ENCODE assay signal across 8 cellular contexts in genomic region chr12:52171950-52172512, GRCh38. TPM values are rescaled to one million over a fixed set of nuclear protein-coding genes. Genes with fewer than 3 reads are reported as not detected.
DNase-seq lines count a peak whose midpoint lies in the region; ATAC-seq, FAIRE-seq and TF ChIP-seq lines count a peak whose summit lies in the region.

No MANE protein-coding gene starts in this region.

- no peak overlapping the region; the same call in 1 of the 2 replicates for H2BK15ac ChIP-seq in H1 (ENCODE audit: low read length)

- H3K4ac ChIP-seq in H1 (replicated peaks; ENCODE audit: insufficient read length, low read depth, low read length) = no peak overlapping the region

- ATAC-seq in stimulated activated naive CD8-positive, alpha-beta T cell treated with anti-CD3 and anti-CD28 coated beads, Interleukin-15, Interleukin-2, amounts not matched to agents 100 U/mL and 50 U/mL, for 24 hours = no peak
- ATAC-seq in HG02588 (IDR thresholded peaks at IDR 0.05; ENCODE audit: unreplicated experiment) = no peak
- ATAC-seq in effector memory CD8-positive, alpha-beta T cell (replicated peaks) = no peak

- no peak for TF ChIP-seq POLR2A in H1 (IDR thresholded peaks at IDR 0.05; ENCODE audit: control extremely low read depth in 1 of 2, low read depth in 2 of 2, low read length in 2 of 2)

- peaks cover 0 to 2% (median 0%) of the 10 kb centered on the region in 4 experiments; a peak in 2 of 7 replicates for H3K4me1 ChIP-seq in H1 (replicated peaks in 1 of 4; ENCODE audit: control insufficient read depth in 3 of 4, insufficient read depth in 4 of 4, low read length in 3 of 4)

- 30% methylated on average over 6 of the region's 10 CpGs; no CpG with 5 or more reads in 1 of the 2 experiments for WGBS in H1 (ENCODE audit: extremely low coverage in 1 of 2, insufficient coverage in 1 of 2, insufficient read length in 1 of 2, insufficient replicate concordance in 2 of 2, low coverage in 1 of 2, low lambda C conversion rate in 2 of 2, missing lambda C conversion rate in 1 of 2), 2 experiments

- H3K79me1 ChIP-seq in H1 (ENCODE audit: low read depth, low read length) = no peaks in the 10 kb centered on the region

- CTCF ChIA-PET in H1 (lab: Charles Lee; ENCODE audit: partially characterized antibody) = interaction anchor here (0.7 to 16.8 kb wide), 25 partner anchors 11 to 414 kb away, joined by 3 to 108 read pairs (median 4); partner anchors contain the start of genes KRT83, KRT84 and KRT86

- no peak overlapping the region for H2BK5ac ChIP-seq in H1 (ENCODE audit: low read depth, low read length)

- H4K91ac ChIP-seq in H1 (replicated peaks; ENCODE audit: insufficient read length, low read length) = no peak overlapping the region

- H4K20me1 ChIP-seq in H1 (replicated peaks in 1 of 2; ENCODE audit: control insufficient read depth in 1 of 2, insufficient read depth in 2 of 2, low read length in 2 of 2) = no peaks in the 10 kb centered on the region

- no peaks in the 10 kb centered on the region for H3K23me2 ChIP-seq in H1 (ENCODE audit: low read depth, low read length)

- no peak overlapping the region for H2AK5ac ChIP-seq in H1 (ENCODE audit: low read depth, low read length)

- peak; percentile 79 to 86 (median 81) for TF ChIP-seq CTCF in H1 (IDR thresholded peaks at IDR 0.05; ENCODE audit: control extremely low read depth in 1 of 3, insufficient read depth in 1 of 3, low read depth in 1 of 3, low read length in 3 of 3)

- DNase-seq in activated T-cell treated with anti-CD3 and anti-CD28 coated beads, Interleukin-2, amount 50 U/mL, for 48 hours = peak; percentile 35 to 53
- DNase-seq in activated T-cell treated with anti-CD3 and anti-CD28 coated beads for 4 hours = no peak
- peak; percentile 38 for DNase-seq in NCI-H446 treated with DMSO at 0.1 percent for 48 hours (lab: John Stamatoyannopoulos, UW)
- peak in 1 of 2 experiments; percentile 80 for DNase-seq in H1 (ENCODE audit: low read depth in 1 of 2, low spot score in 2 of 2)
- peak; percentile 46 for DNase-seq in stimulated activated naive CD8-positive, alpha-beta T cell treated with anti-CD3 and anti-CD28 coated beads, Interleukin-15, Interleukin-2, amounts not matched to agents 100 U/mL and 50 U/mL, for 24 hours
- no peak for DNase-seq in inferior parietal cortex (ENCODE audit: extremely low spot score)
- DNase-seq in effector memory CD8-positive, alpha-beta T cell = no peak

- H3K4me3 ChIP-seq in H1 (ENCODE audit: extremely low read depth in 1 of 4, insufficient read depth in 2 of 4, low read depth in 3 of 4, low read length in 4 of 4) = no peak overlapping the region

- no peak overlapping the region for H4K5ac ChIP-seq in H1 (ENCODE audit: insufficient read length, low read depth, low read length)

- H3K56ac ChIP-seq in H1 (replicated peaks; ENCODE audit: insufficient read length, low read depth, low read length) = no peak overlapping the region

- no peaks in the 10 kb centered on the region for H3K9me3 Mint-ChIP-seq in effector memory CD8-positive, alpha-beta T cell

- H4K8ac ChIP-seq in H1 (ENCODE audit: extremely low read depth, insufficient read depth, low read length) = peak overlapping the region; percentile 58; the same call in 1 of the 2 replicates

- no peaks in the 10 kb centered on the region for H3K9me3 ChIP-seq in H1 (ENCODE audit: insufficient read depth in 2 of 2, low read depth in 1 of 2, low read length in 1 of 2)

- no peak for FAIRE-seq in H1 (lab: Jason Lieb, UNC)

- H3K4me3 Mint-ChIP-seq in effector memory CD8-positive, alpha-beta T cell = no peak overlapping the region

- H3K4me2 ChIP-seq in H1 (ENCODE audit: insufficient read depth in 1 of 2, low read depth in 2 of 2, low read length in 2 of 2) = no peak overlapping the region

- H3K27ac ChIP-seq in H1 (ENCODE audit: low read depth, low read length) = no peak overlapping the region

- peak; percentile 47 to 67; a peak in 3 of 4 replicates for TF ChIP-seq RAD21 in H1 (IDR thresholded peaks at IDR 0.05 in 1 of 2, conservative IDR thresholded peaks at IDR 0.05 in 1 of 2; ENCODE audit: low read depth in 2 of 2, low read length in 2 of 2)

- H2BK12ac ChIP-seq in H1 (ENCODE audit: low read depth, low read length) = peak overlapping the region; percentile 60; the same call in 1 of the 2 replicates

- POLR2A ChIA-PET in H1 (lab: Charles Lee; ENCODE audit: partially characterized antibody) = no interaction called here

- H2AFZ ChIP-seq in H1 (ENCODE audit: low read length) = no peak overlapping the region

- no peak overlapping the region for H2BK120ac ChIP-seq in H1 (replicated peaks; ENCODE audit: low read depth, low read length)

- no peak overlapping the region for H3K23ac ChIP-seq in H1 (ENCODE audit: insufficient read length)

- H3K4me1 Mint-ChIP-seq in effector memory CD8-positive, alpha-beta T cell (ENCODE audit: low read depth in 2 of 2) = no peaks in the 10 kb centered on the region

- H3K36me3 Mint-ChIP-seq in effector memory CD8-positive, alpha-beta T cell (ENCODE audit: insufficient read depth) = no peaks in the 10 kb centered on the region

- no peak overlapping the region for H3K18ac ChIP-seq in H1 (ENCODE audit: extremely low read depth, low read length)

- H3K14ac ChIP-seq in H1 (ENCODE audit: insufficient read length) = no peak overlapping the region

- H2BK20ac ChIP-seq in H1 (ENCODE audit: low read length) = peak overlapping the region; percentile 6; the same call in 1 of the 2 replicates

- no peak overlapping the region for H3K9ac ChIP-seq in H1 (replicated peaks in 1 of 4; ENCODE audit: extremely low read depth in 1 of 4, low read depth in 3 of 4, low read length in 3 of 4)

- no peaks in the 10 kb centered on the region for H3K79me2 ChIP-seq in H1 (ENCODE audit: control insufficient read depth in 1 of 2, insufficient read depth in 2 of 2, low read length in 2 of 2)

- H3K36me3 ChIP-seq in H1 (ENCODE audit: control insufficient read depth in 2 of 4, insufficient read depth in 4 of 4, low read length in 3 of 4) = no peaks in the 10 kb centered on the region

- no peak for TF ChIP-seq EP300 in H1 (IDR thresholded peaks at IDR 0.05; ENCODE audit: borderline replicate concordance in 1 of 2, low read depth in 2 of 2, low read length in 2 of 2)

- H3K27me3 ChIP-seq in H1 (replicated peaks in 1 of 4; ENCODE audit: control insufficient read depth in 3 of 4, extremely low read depth in 1 of 4, insufficient read depth in 3 of 4, low read length in 3 of 4) = no peaks in the 10 kb centered on the region

- H3K27me3 Mint-ChIP-seq in effector memory CD8-positive, alpha-beta T cell = peaks cover 6 to 19% of the 10 kb centered on the region in 2 donors

- H3K27ac Mint-ChIP-seq in effector memory CD8-positive, alpha-beta T cell = no peak overlapping the region

TF ChIP-seq in H1, 55 proteins besides CTCF, POLR2A, EP300 and RAD21:
- 0 out of 2 replicates have a peak, but pooled peaks have one; percentile 10 for TF ChIP-seq MAX (IDR thresholded peaks at IDR 0.05)
- TF ChIP-seq SP1 (IDR thresholded peaks at IDR 0.05; ENCODE audit: low read depth, low read length) = no peak
- TF ChIP-seq TBP (IDR thresholded peaks at IDR 0.05; ENCODE audit: low read depth, low read length) = 0 out of 2 replicates have a peak, but pooled peaks have one; percentile 27
- TF ChIP-seq YY1 (IDR thresholded peaks at IDR 0.05; ENCODE audit: low read depth, low read length) = 0 out of 2 replicates have a peak, but pooled peaks have one; percentile 15
TF ChIP-seq in H1: peak in this region for 3.

RNA-seq across cellular contexts. Expression of gene KRT80, which starts 19.8 kb away (rescaled TPM):
- 0.08 TPM in 1 of 2 replicates, not detected in the other for total RNA-seq in H1 (2021; fragmentation: NEBNext Ultra II Directional; extraction: Animal tissue kit (Norgen Biotek cat#: 25700))
- 0.05 and 0.06 TPM in 2 replicates for polyA plus RNA-seq in H1 (2011; rRNA removed)
- 0.05 TPM for polyA plus RNA-seq in H1 (2011; cell fraction: cytosol; rRNA removed)
- 0.06 TPM for polyA plus RNA-seq in H1 (2011; cell fraction: nucleus; rRNA removed)
- 0.05 to 0.06 TPM in 2 of 4 replicates, not detected in the others for polyA plus RNA-seq in H1 (2012, experiment 1 of 2)
- polyA plus RNA-seq in H1 (2012, experiment 2 of 2) = 0.07 TPM
- polyA plus RNA-seq in H1 (2013, experiment 1 of 2) = 0.04 TPM
- polyA plus RNA-seq in H1 (2013, experiment 2 of 2) = 0.09 TPM
- polyA minus RNA-seq in H1 (2011; rRNA and poly(A)+ RNA removed) = 0.03 and 0.10 TPM in 2 replicates
- 0.37 TPM for polyA minus RNA-seq in H1 (2011; cell fraction: cytosol; rRNA and poly(A)+ RNA removed)
- 0.20 TPM for polyA minus RNA-seq in H1 (2011; cell fraction: nucleus; rRNA and poly(A)+ RNA removed)

Comparison
In these comparisons a context has a peak if more than half of its experiments do, and no peak if none do; other contexts are left out.
1. DNase-seq: peak in activated T-cell treated with anti-CD3 and anti-CD28 coated beads, Interleukin-2, amount 50 U/mL, for 48 hours (2 of 2), NCI-H446 treated with DMSO at 0.1 percent for 48 hours (single experiment) and stimulated activated naive CD8-positive, alpha-beta T cell treated with anti-CD3 and anti-CD28 coated beads, Interleukin-15, Interleukin-2, amounts not matched to agents 100 U/mL and 50 U/mL, for 24 hours (single experiment); none in activated T-cell treated with anti-CD3 and anti-CD28 coated beads for 4 hours (single experiment), inferior parietal cortex (single experiment) and effector memory CD8-positive, alpha-beta T cell (0 of 3).